Comparison of ENCODE assay signal across 1 cellular context in the genomic region with DNA sequence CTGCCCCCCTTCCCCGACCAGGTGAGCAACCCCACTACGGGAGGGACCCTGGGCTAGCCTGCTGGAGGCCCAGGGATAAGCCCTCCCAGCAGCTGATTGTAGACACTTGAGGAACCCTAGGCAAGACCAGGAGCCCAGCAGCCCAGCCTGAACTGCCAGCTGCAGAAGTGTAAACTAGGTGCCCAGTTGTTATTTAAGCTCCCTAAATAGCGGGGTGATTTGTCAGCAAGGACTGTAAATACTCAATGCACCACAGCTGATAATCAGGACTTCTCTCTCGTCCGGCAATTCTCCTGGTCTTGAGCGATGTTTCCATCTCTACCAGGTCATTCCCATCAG.
TF ChIP-seq lines count a peak whose summit lies in the region.

No MANE protein-coding gene starts in this region.

TF ChIP-seq in HepG2, 621 proteins besides CTCF, POLR2A, EP300 and RAD21:
- TF ChIP-seq DPF2 (CRISPR knock-in tag; IDR thresholded peaks at IDR 0.05; ENCODE audit: borderline replicate concordance, low read depth) (no peak), ZNF687 (CRISPR knock-in tag; IDR thresholded peaks at IDR 0.05) (0 out of 2 replicates have a peak, but pooled peaks have one; percentile 20)
